ENCODE assay signal across 3 cellular contexts in the genomic region with DNA sequence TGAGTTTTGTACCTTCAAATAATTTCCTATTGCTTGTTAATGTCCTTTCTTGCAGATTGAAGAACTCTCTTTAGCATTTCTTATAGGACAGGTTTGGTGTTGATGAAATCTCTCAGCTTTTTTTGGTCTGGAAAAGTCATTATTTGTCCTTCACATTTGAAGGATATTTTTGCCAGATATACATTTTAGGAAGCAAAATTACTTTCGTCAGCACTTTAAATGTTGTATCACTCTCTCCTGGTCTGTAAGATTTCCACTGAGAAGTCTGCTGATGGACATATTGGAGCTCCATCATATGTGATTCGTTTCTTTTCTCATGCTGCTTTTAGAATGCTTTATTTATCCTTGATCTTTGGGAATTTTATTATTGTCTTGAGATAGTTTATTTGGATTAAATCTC.
TF ChIP-seq lines count a peak whose summit lies in the region.

No MANE protein-coding gene starts in this region.

TF ChIP-seq in HepG2, 621 proteins besides CTCF, POLR2A, EP300 and RAD21:
- TF ChIP-seq, protein P1, sequence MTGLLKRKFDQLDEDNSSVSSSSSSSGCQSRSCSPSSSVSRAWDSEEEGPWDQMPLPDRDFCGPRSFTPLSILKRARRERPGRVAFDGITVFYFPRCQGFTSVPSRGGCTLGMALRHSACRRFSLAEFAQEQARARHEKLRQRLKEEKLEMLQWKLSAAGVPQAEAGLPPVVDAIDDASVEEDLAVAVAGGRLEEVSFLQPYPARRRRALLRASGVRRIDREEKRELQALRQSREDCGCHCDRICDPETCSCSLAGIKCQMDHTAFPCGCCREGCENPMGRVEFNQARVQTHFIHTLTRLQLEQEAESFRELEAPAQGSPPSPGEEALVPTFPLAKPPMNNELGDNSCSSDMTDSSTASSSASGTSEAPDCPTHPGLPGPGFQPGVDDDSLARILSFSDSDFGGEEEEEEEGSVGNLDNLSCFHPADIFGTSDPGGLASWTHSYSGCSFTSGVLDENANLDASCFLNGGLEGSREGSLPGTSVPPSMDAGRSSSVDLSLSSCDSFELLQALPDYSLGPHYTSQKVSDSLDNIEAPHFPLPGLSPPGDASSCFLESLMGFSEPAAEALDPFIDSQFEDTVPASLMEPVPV (CRISPR knock-in tag; IDR thresholded peaks at IDR 0.05), result no peak
- TF ChIP-seq ZSCAN30 (CRISPR knock-in tag; IDR thresholded peaks at IDR 0.05) (no peak), MAFK (conservative IDR thresholded peaks at IDR 0.05 in 1 of 2, IDR thresholded peaks at IDR 0.05 in 1 of 2; ENCODE audit: low read length in 2 of 2) (peak; percentile 55 to 75; a peak in 3 of 4 replicates), MAFF (IDR thresholded peaks at IDR 0.05; ENCODE audit: low read depth, low read length) (peak; percentile 67)
TF ChIP-seq in HepG2: peak in this region for 2.

TF ChIP-seq in A549, 52 proteins besides CTCF, POLR2A, EP300 and RAD21:
- TF ChIP-seq RFX5 (IDR thresholded peaks at IDR 0.05) (no peak), MAFK (IDR thresholded peaks at IDR 0.05; ENCODE audit: partially characterized antibody) (peak; percentile 59)

TF ChIP-seq in IMR-90, 13 proteins besides CTCF, POLR2A, EP300 and RAD21:
- TF ChIP-seq MAZ (IDR thresholded peaks at IDR 0.05; ENCODE audit: borderline replicate concordance, low read depth, low read length) (no peak), MAFK (IDR thresholded peaks at IDR 0.05; ENCODE audit: low read depth, low read length) (peak; percentile 55; the same call in 1 of the 2 replicates), MXI1 (IDR thresholded peaks at IDR 0.05; ENCODE audit: borderline replicate concordance, low read depth, low read length) (no peak), FOS (IDR thresholded peaks at IDR 0.05; ENCODE audit: low read depth, low read length) (no peak)
- TF ChIP-seq, protein P2, sequence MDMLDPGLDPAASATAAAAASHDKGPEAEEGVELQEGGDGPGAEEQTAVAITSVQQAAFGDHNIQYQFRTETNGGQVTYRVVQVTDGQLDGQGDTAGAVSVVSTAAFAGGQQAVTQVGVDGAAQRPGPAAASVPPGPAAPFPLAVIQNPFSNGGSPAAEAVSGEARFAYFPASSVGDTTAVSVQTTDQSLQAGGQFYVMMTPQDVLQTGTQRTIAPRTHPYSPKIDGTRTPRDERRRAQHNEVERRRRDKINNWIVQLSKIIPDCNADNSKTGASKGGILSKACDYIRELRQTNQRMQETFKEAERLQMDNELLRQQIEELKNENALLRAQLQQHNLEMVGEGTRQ (IDR thresholded peaks at IDR 0.05; ENCODE audit: low read depth, low read length), result no peak
- TF ChIP-seq, protein P3, sequence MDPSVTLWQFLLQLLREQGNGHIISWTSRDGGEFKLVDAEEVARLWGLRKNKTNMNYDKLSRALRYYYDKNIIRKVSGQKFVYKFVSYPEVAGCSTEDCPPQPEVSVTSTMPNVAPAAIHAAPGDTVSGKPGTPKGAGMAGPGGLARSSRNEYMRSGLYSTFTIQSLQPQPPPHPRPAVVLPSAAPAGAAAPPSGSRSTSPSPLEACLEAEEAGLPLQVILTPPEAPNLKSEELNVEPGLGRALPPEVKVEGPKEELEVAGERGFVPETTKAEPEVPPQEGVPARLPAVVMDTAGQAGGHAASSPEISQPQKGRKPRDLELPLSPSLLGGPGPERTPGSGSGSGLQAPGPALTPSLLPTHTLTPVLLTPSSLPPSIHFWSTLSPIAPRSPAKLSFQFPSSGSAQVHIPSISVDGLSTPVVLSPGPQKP (IDR thresholded peaks at IDR 0.05; ENCODE audit: borderline replicate concordance, low read depth, low read length), result no peak
